ENCODE assay signal across 34 cellular contexts in the genomic region with DNA sequence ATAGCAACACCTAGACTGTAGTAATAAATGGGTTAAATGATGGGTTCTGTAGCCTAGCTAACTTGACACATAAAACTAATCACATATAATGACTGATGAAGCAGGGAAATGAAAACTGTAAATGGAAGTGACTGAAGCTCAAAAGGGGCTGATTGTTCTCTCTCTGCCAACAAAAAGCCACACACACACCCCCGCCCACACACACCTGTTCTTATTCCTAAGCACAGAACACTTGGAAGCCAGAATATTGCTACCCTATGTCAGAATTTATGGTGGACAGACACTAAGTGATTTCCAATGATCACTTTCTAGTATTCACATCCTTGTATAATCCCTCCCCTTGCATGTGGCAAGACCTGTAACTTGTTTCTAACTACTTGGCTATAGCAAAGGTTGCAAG.
"Had no signal": no experiment of that assay in that cellular context is flagged by ENCODE, and none has a peak within 500 bp of the region (broad histone marks: within the 10 kb centered on the region; RNA-seq: fewer than 3 reads in every experiment).

No MANE protein-coding gene starts in this region.

- H3K27ac ChIP-seq: adrenal gland, body of pancreas, brain microvascular endothelial cell, breast epithelium had no signal

- H3K4me1 ChIP-seq: adrenal gland, body of pancreas, breast epithelium had no signal

- FAIRE-seq: astrocyte, TTC549 had no signal

- H3K4me3 Mint-ChIP-seq: activated B cell treated with CpG ODN at 0.5 μM for 24 hours; activated CD4-positive, alpha-beta memory T cell treated with anti-CD3 and anti-CD28 coated beads for 36 hours; activated CD4-positive, alpha-beta T cell treated with anti-CD3 and anti-CD28 coated beads, Interleukin-2, amount 10 ng/mL, durations not matched to agents 7 days and 5 days; activated CD8-positive, alpha-beta T cell treated with anti-CD3 and anti-CD28 coated beads for 36 hours; activated naive CD4-positive, alpha-beta T cell treated with anti-CD3 and anti-CD28 coated beads for 36 hours; activated naive CD8-positive, alpha-beta T cell treated with anti-CD3 and anti-CD28 coated beads for 36 hours; activated T-cell treated with anti-CD3 and anti-CD28 coated beads, Interleukin-2, amount 50 U/mL, for 4 hours; activated T-cell treated with anti-CD3 and anti-CD28 coated beads, Interleukin-2, amount 50 U/mL, for 72 hours; activated T-helper 1 cell treated with anti-CD3 and anti-CD28 coated beads, Interleukin-12 subunit alpha, Interleukin-12 subunit beta, Interleukin-2, Interleukin-4 antibody, amounts not matched to agents 30 ng/mL and 10 ng/mL and 1 ng/mL, durations not matched to agents 14 hours and 24 hours and 36 hours; activated T-helper 17 cell treated with anti-CD3 and anti-CD28 coated beads, Interleukin-2, amount 50 U/mL, for 72 hours; T-helper 1 cell treated with Interleukin-12 subunit alpha and Interleukin-12 subunit beta and Interleukin-4 antibody, amounts not matched to agents 30 μg/mL and 1 μg/mL, for 36 hours; T-helper 2 cell treated with Interferon-gamma antibody and Interleukin-4, amounts not matched to agents 5 μg/mL and 100 μg/mL, for 36 hours had no signal

- H3K4me1 Mint-ChIP-seq: activated B cell treated with CpG ODN at 0.5 μM for 24 hours; activated CD4-positive, alpha-beta T cell treated with anti-CD3 and anti-CD28 coated beads, Interleukin-2, amount 10 ng/mL, durations not matched to agents 7 days and 5 days; activated naive CD8-positive, alpha-beta T cell treated with anti-CD3 and anti-CD28 coated beads for 36 hours; activated T-helper 17 cell treated with anti-CD3 and anti-CD28 coated beads, Interleukin-2, amount 50 U/mL, for 72 hours had no signal

- H3K27me3 ChIP-seq: adrenal gland, body of pancreas, brain microvascular endothelial cell, breast epithelium had no signal

- H3K27ac Mint-ChIP-seq: activated B cell treated with CpG ODN at 0.5 μM for 24 hours; activated CD4-positive, alpha-beta memory T cell treated with anti-CD3 and anti-CD28 coated beads for 36 hours; activated CD4-positive, alpha-beta T cell treated with anti-CD3 and anti-CD28 coated beads, Interleukin-2, amount 10 ng/mL, durations not matched to agents 7 days and 5 days; activated CD8-positive, alpha-beta T cell treated with anti-CD3 and anti-CD28 coated beads for 36 hours; activated naive CD4-positive, alpha-beta T cell treated with anti-CD3 and anti-CD28 coated beads for 36 hours; activated naive CD4-positive, alpha-beta T cell treated with anti-CD3 and anti-CD28 coated beads, Interleukin-2, amount 50 U/mL, for 72 hours; activated naive CD8-positive, alpha-beta T cell treated with anti-CD3 and anti-CD28 coated beads for 36 hours; activated T-cell treated with anti-CD3 and anti-CD28 coated beads, Interleukin-2, amount 50 U/mL, for 72 hours; activated T-helper 1 cell treated with anti-CD3 and anti-CD28 coated beads, Interleukin-12 subunit alpha, Interleukin-12 subunit beta, Interleukin-2, Interleukin-4 antibody, amounts not matched to agents 30 ng/mL and 10 ng/mL and 1 ng/mL, durations not matched to agents 14 hours and 24 hours and 36 hours; activated T-helper 17 cell treated with anti-CD3 and anti-CD28 coated beads, Interleukin-2, amount 50 U/mL, for 72 hours; T-helper 1 cell treated with Interleukin-12 subunit alpha and Interleukin-12 subunit beta and Interleukin-4 antibody, amounts not matched to agents 30 μg/mL and 1 μg/mL, for 36 hours; T-helper 2 cell treated with Interferon-gamma antibody and Interleukin-4, amounts not matched to agents 5 μg/mL and 100 μg/mL, for 36 hours had no signal

- H3K27me3 Mint-ChIP-seq: activated CD8-positive, alpha-beta T cell treated with anti-CD3 and anti-CD28 coated beads for 36 hours; activated naive CD8-positive, alpha-beta T cell treated with anti-CD3 and anti-CD28 coated beads for 36 hours had no signal

- DNase-seq: activated B cell treated with CpG ODN at 0.5 μM for 24 hours; activated CD4-positive, alpha-beta memory T cell treated with anti-CD3 and anti-CD28 coated beads for 36 hours; activated CD4-positive, alpha-beta T cell treated with anti-CD3 and anti-CD28 coated beads for 4 hours; activated CD4-positive, alpha-beta T cell treated with anti-CD3 and anti-CD28 coated beads, Interleukin-2, amount 10 ng/mL, durations not matched to agents 7 days and 5 days; activated CD4-positive, CD25-positive, alpha-beta regulatory T cell treated with anti-CD3 and anti-CD28 coated beads, Interleukin-2, amount 50 U/mL, for 72 hours; activated CD8-positive, alpha-beta memory T cell treated with anti-CD3 and anti-CD28 coated beads, Interleukin-2, amount 50 U/mL, for 4 hours; activated CD8-positive, alpha-beta T cell treated with anti-CD3 and anti-CD28 coated beads for 36 hours; activated effector memory CD4-positive, alpha-beta T cell treated with anti-CD3 and anti-CD28 coated beads, Interleukin-2, amount 50 U/mL, for 16 hours; activated gamma-delta T cell treated with Interleukin-2 at 50 U/mL for 16 hours; activated naive CD4-positive, alpha-beta T cell; activated naive CD4-positive, alpha-beta T cell treated with anti-CD3 and anti-CD28 coated beads for 36 hours; activated naive CD4-positive, alpha-beta T cell treated with anti-CD3 and anti-CD28 coated beads, Interleukin-2, amount 50 U/mL, for 16 hours; activated naive CD8-positive, alpha-beta T cell treated with anti-CD3 and anti-CD28 coated beads for 36 hours; activated T-cell treated with anti-CD3 and anti-CD28 coated beads for 4 hours; activated T-cell treated with anti-CD3 and anti-CD28 coated beads, Interleukin-2, amount 50 U/mL, for 1 hour; activated T-cell treated with anti-CD3 and anti-CD28 coated beads, Interleukin-2, amount 50 U/mL, for 4 hours; activated T-cell treated with anti-CD3 and anti-CD28 coated beads, Interleukin-2, amount 50 U/mL, for 72 hours; adrenal gland; amniotic stem cell; aorta; body of pancreas; brain microvascular endothelial cell; central memory CD4-positive, alpha-beta T cell; T-helper 1 cell; T-helper 2 cell; T-helper 9 cell had no signal

- H3K9me3 Mint-ChIP-seq: activated B cell treated with CpG ODN at 0.5 μM for 24 hours; activated CD4-positive, alpha-beta memory T cell treated with anti-CD3 and anti-CD28 coated beads for 36 hours; activated CD4-positive, alpha-beta T cell treated with anti-CD3 and anti-CD28 coated beads, Interleukin-2, amount 10 ng/mL, durations not matched to agents 7 days and 5 days; activated CD8-positive, alpha-beta T cell treated with anti-CD3 and anti-CD28 coated beads for 36 hours; activated naive CD4-positive, alpha-beta T cell treated with anti-CD3 and anti-CD28 coated beads for 36 hours; activated naive CD4-positive, alpha-beta T cell treated with anti-CD3 and anti-CD28 coated beads, Interleukin-2, amount 50 U/mL, for 72 hours; activated naive CD8-positive, alpha-beta T cell treated with anti-CD3 and anti-CD28 coated beads for 36 hours; activated T-cell treated with anti-CD3 and anti-CD28 coated beads, Interleukin-2, amount 50 U/mL, for 4 hours; activated T-cell treated with anti-CD3 and anti-CD28 coated beads, Interleukin-2, amount 50 U/mL, for 72 hours; activated T-helper 1 cell treated with anti-CD3 and anti-CD28 coated beads, Interleukin-12 subunit alpha, Interleukin-12 subunit beta, Interleukin-2, Interleukin-4 antibody, amounts not matched to agents 30 ng/mL and 10 ng/mL and 1 ng/mL, durations not matched to agents 14 hours and 24 hours and 36 hours; activated T-helper 17 cell treated with anti-CD3 and anti-CD28 coated beads, Interleukin-2, amount 50 U/mL, for 72 hours; T-helper 1 cell treated with Interleukin-12 subunit alpha and Interleukin-12 subunit beta and Interleukin-4 antibody, amounts not matched to agents 30 μg/mL and 1 μg/mL, for 36 hours; T-helper 2 cell treated with Interferon-gamma antibody and Interleukin-4, amounts not matched to agents 5 μg/mL and 100 μg/mL, for 36 hours had no signal

- H3K9me3 ChIP-seq: adrenal gland, body of pancreas, breast epithelium had no signal

- H3K36me3 ChIP-seq: adrenal gland, brain microvascular endothelial cell, breast epithelium had no signal

- H3K36me3 Mint-ChIP-seq: activated CD4-positive, alpha-beta memory T cell treated with anti-CD3 and anti-CD28 coated beads for 36 hours; activated naive CD4-positive, alpha-beta T cell treated with anti-CD3 and anti-CD28 coated beads, Interleukin-2, amount 50 U/mL, for 72 hours had no signal

- H3K4me3 ChIP-seq: adrenal gland, body of pancreas, breast epithelium had no signal
